ENCODE assay signal across 28 cellular contexts in genomic region chr12:47947273-47947672, GRCh38. TPM values are rescaled to one million over a fixed set of nuclear protein-coding genes. Genes with fewer than 3 reads are reported as not detected.
DNase-seq lines count a peak whose midpoint lies in the region; ATAC-seq, FAIRE-seq and TF ChIP-seq lines count a peak whose summit lies in the region.
"Had no signal": no experiment of that assay in that cellular context is flagged by ENCODE, and none has a peak within 500 bp of the region (broad histone marks: within the 10 kb centered on the region; RNA-seq: fewer than 3 reads in every experiment).

No MANE protein-coding gene starts in this region.

- H3K36me3 Mint-ChIP-seq in Calu3 (ENCODE audit: insufficient read depth, unreplicated experiment): no peaks in the 10 kb centered on the region
- H3K36me3 Mint-ChIP-seq: activated naive CD8-positive, alpha-beta T cell; naive thymus-derived CD4-positive, alpha-beta T cell had no signal

- no peak overlapping the region for H3K4ac ChIP-seq in trophoblast cell (ENCODE audit: low read depth, low read length)

- ATAC-seq in GM21367 (IDR thresholded peaks at IDR 0.05; ENCODE audit: unreplicated experiment): no peak
- ATAC-seq: activated T-helper 17 cell treated with anti-CD3 and anti-CD28 coated beads, Interleukin-2, amount 50 U/mL, for 72 hours had no signal

- no TSS peak for BruUV-seq in Calu3 (replicated peaks; lab: Mats Ljungman, UMichigan)

- H3K4me1 Mint-ChIP-seq in Calu3 (ENCODE audit: low read depth, unreplicated experiment): peaks cover 8% of the 10 kb centered on the region
- H3K4me1 Mint-ChIP-seq: activated T-helper 17 cell treated with anti-CD3 and anti-CD28 coated beads, Interleukin-2, amount 50 U/mL, for 72 hours had no signal

- H4K12ac ChIP-seq in trophoblast cell (ENCODE audit: low read depth, low read length): no peak overlapping the region

- no peaks in the 10 kb centered on the region for H4K20me1 ChIP-seq in keratinocyte (ENCODE audit: control insufficient read depth, extremely low read depth, insufficient read depth, low read length)

- no peak for TF ChIP-seq CTCF in C4-2B (conservative IDR thresholded peaks at IDR 0.05)
- no peak for TF ChIP-seq CTCF in astrocyte of the spinal cord (IDR thresholded peaks at IDR 0.05; ENCODE audit: low read depth, low read length)
- TF ChIP-seq CTCF in keratinocyte (optimal IDR thresholded peaks at IDR 0.05 in 1 of 3, IDR thresholded peaks at IDR 0.05 in 1 of 3, conservative IDR thresholded peaks at IDR 0.05 in 1 of 3; ENCODE audit: extremely low read depth in 1 of 3, insufficient read depth in 2 of 3, low read length in 3 of 3): no peak
- TF ChIP-seq CTCF in Calu3 (IDR thresholded peaks at IDR 0.05; ENCODE audit: unreplicated experiment): no peak

- DNase-seq in astrocyte of the spinal cord (ENCODE audit: low read depth, low spot score) (peak; percentile 15), keratinocyte (ENCODE audit: low read depth, low spot score) (no peak), trophoblast cell (no peak), Calu3 (no peak), T1000 (lab: John Stamatoyannopoulos, UW) (no peak)
- DNase-seq in stimulated activated CD4-positive, alpha-beta T cell treated with anti-CD3 and anti-CD28 coated beads, Interleukin-1b, Interleukin-23, amount 100 ng/mL, for 48 hours: no peak
- DNase-seq: activated CD4-positive, alpha-beta memory T cell treated with anti-CD3 and anti-CD28 coated beads, Interleukin-2, amount 10 ng/mL, durations not matched to agents 7 days and 5 days; activated CD4-positive, CD25-positive, alpha-beta regulatory T cell treated with anti-CD3 and anti-CD28 coated beads, Interleukin-2, amount 50 U/mL, for 72 hours; aorta; CD4-positive, alpha-beta T cell; left ventricle myocardium inferior; naive thymus-derived CD4-positive, alpha-beta T cell; NCI-H1092; NCI-H1694 treated with DMSO at 0.1 percent for 48 hours; NCI-H2171 treated with DMSO at 0.1 percent for 48 hours; NCI-H69; retina; RPMI8226; stimulated activated naive CD4-positive, alpha-beta T cell; uterus had no signal

- no peak overlapping the region for H3K18ac ChIP-seq in trophoblast cell (ENCODE audit: low read length)

- no peaks in the 10 kb centered on the region for H3K9me3 Mint-ChIP-seq in Calu3 (ENCODE audit: low read depth, unreplicated experiment)
- H3K9me3 Mint-ChIP-seq: activated CD4-positive, alpha-beta memory T cell treated with anti-CD3 and anti-CD28 coated beads, Interleukin-2, amount 10 ng/mL, durations not matched to agents 7 days and 5 days; activated T-helper 17 cell treated with anti-CD3 and anti-CD28 coated beads, Interleukin-2, amount 50 U/mL, for 72 hours; CD4-positive, alpha-beta T cell; naive thymus-derived CD4-positive, alpha-beta T cell had no signal

- peaks cover 18% of the 10 kb centered on the region for H3K79me1 ChIP-seq in trophoblast cell (ENCODE audit: low read length)

- H3K79me2 ChIP-seq in keratinocyte (ENCODE audit: control insufficient read depth, insufficient read depth, low read length) (no peaks in the 10 kb centered on the region), trophoblast cell (ENCODE audit: control insufficient read depth, insufficient read depth, low read length, poor library complexity) (peaks cover 2% of the 10 kb centered on the region)

- H3K27me3 Mint-ChIP-seq in Calu3 (ENCODE audit: unreplicated experiment): peaks cover 25% of the 10 kb centered on the region
- H3K27me3 Mint-ChIP-seq: activated naive CD8-positive, alpha-beta T cell had no signal

- no peaks in the 10 kb centered on the region for H3K27me3 ChIP-seq in keratinocyte (ENCODE audit: control insufficient read depth, extremely low read depth, insufficient read depth, low read length)
- H3K27me3 ChIP-seq in trophoblast cell (ENCODE audit: insufficient read depth, low read length): no peaks in the 10 kb centered on the region
- H3K27me3 ChIP-seq: ovary, uterus had no signal

- dilution Hi-C loops in keratinocyte (cut with MboI; ENCODE audit: extremely low pct_ligation_motif_present, low sequenced_read_pairs): no loop called here

- no peak overlapping the region for H2BK5ac ChIP-seq in trophoblast cell (ENCODE audit: low read depth, low read length, poor library complexity)

- H2AK5ac ChIP-seq in trophoblast cell (ENCODE audit: low read length): no peak overlapping the region

- intact Hi-C loops in Calu3 (cut with micrococcal nuclease; ENCODE audit: unreplicated experiment): no loop called here

- no peak overlapping the region for H3K14ac ChIP-seq in trophoblast cell (ENCODE audit: low read length)

- H3K27ac Mint-ChIP-seq in Calu3 (ENCODE audit: unreplicated experiment): no peak overlapping the region
- H3K27ac Mint-ChIP-seq: activated CD4-positive, alpha-beta memory T cell treated with anti-CD3 and anti-CD28 coated beads, Interleukin-2, amount 10 ng/mL, durations not matched to agents 7 days and 5 days; activated naive CD8-positive, alpha-beta T cell; CD4-positive, alpha-beta T cell had no signal

- H3K9me3 ChIP-seq in keratinocyte (ENCODE audit: control insufficient read depth, low read depth, low read length): no peaks in the 10 kb centered on the region
- peaks cover 5% of the 10 kb centered on the region for H3K9me3 ChIP-seq in trophoblast cell (ENCODE audit: insufficient read depth, low read depth, low read length)
- H3K9me3 ChIP-seq: left ventricle myocardium inferior, ovary, uterus had no signal

- in situ Hi-C loops in astrocyte of the spinal cord (cut with HindIII; ENCODE audit: low sequenced_read_pairs): no loop called here

- CTCF ChIA-PET in Calu3 (lab: Charles Lee): interaction anchor here (1.5 kb wide), 1 partner anchor 42 kb away, joined by 7 read pairs; the partner anchor contains the start of gene VDR

- no CpG with 5 or more reads among the region's 11 CpGs for WGBS in trophoblast cell (ENCODE audit: extremely low coverage, insufficient coverage, insufficient read length)

- H3K4me1 ChIP-seq in keratinocyte (ENCODE audit: control insufficient read depth, extremely low read depth, insufficient read depth, low read length): peaks cover 71% of the 10 kb centered on the region
- peaks cover 22 to 34% of the 10 kb centered on the region in 2 experiments for H3K4me1 ChIP-seq in trophoblast cell (ENCODE audit: control insufficient read depth in 1 of 2, insufficient read depth in 2 of 2, low read length in 2 of 2)
- H3K4me1 ChIP-seq: uterus had no signal

- H3K4me3 ChIP-seq in astrocyte of the spinal cord (ENCODE audit: low read depth, low read length) (no peak overlapping the region), keratinocyte (ENCODE audit: control insufficient read depth in 2 of 3, extremely low read depth in 1 of 3, insufficient read depth in 2 of 3, low read depth in 1 of 3, low read length in 3 of 3) (no peak overlapping the region), trophoblast cell (ENCODE audit: low read depth, low read length) (no peak overlapping the region)
- H3K4me3 ChIP-seq: left ventricle myocardium inferior, ovary, uterus had no signal

- no peak overlapping the region for H3K23ac ChIP-seq in trophoblast cell (ENCODE audit: low read length)

- H4K91ac ChIP-seq in trophoblast cell (ENCODE audit: low read depth, low read length): peak overlapping the region; percentile 25

- H2BK12ac ChIP-seq in trophoblast cell (ENCODE audit: low read length): peak overlapping the region; percentile 25

- no peaks in the 10 kb centered on the region for H3K9me1 ChIP-seq in keratinocyte (ENCODE audit: control insufficient read depth, extremely low read depth, insufficient read depth, low read length)

- H3K27ac ChIP-seq in C4-2B (peak overlapping the region; percentile 55; the same call in 1 of the 2 replicates), keratinocyte (ENCODE audit: control insufficient read depth, insufficient read depth, low read length) (peak overlapping the region; percentile 45), trophoblast cell (ENCODE audit: low read depth, low read length) (no peak overlapping the region)
- H3K27ac ChIP-seq: left ventricle myocardium inferior, ovary, uterus had no signal

- H3K36me3 ChIP-seq in keratinocyte (ENCODE audit: control insufficient read depth in 2 of 2, extremely low read depth in 1 of 2, insufficient read depth in 2 of 2, low read length in 2 of 2) (no peaks in the 10 kb centered on the region), trophoblast cell (ENCODE audit: control insufficient read depth in 1 of 2, insufficient read depth in 2 of 2, low read length in 2 of 2) (no peaks in the 10 kb centered on the region)
- H3K36me3 ChIP-seq: left ventricle myocardium inferior, ovary, uterus had no signal

- no peak overlapping the region for H3K4me3 Mint-ChIP-seq in Calu3 (ENCODE audit: low read depth, unreplicated experiment)
- H3K4me3 Mint-ChIP-seq: activated CD4-positive, alpha-beta memory T cell treated with anti-CD3 and anti-CD28 coated beads, Interleukin-2, amount 10 ng/mL, durations not matched to agents 7 days and 5 days; activated naive CD8-positive, alpha-beta T cell; activated T-helper 17 cell treated with anti-CD3 and anti-CD28 coated beads, Interleukin-2, amount 50 U/mL, for 72 hours; CD4-positive, alpha-beta T cell; naive thymus-derived CD4-positive, alpha-beta T cell had no signal

- H3K4me2 ChIP-seq in keratinocyte (ENCODE audit: control insufficient read depth, extremely low read depth, insufficient read depth, low read depth, low read length) (peak overlapping the region; percentile 58), trophoblast cell (ENCODE audit: low read length) (no peak overlapping the region)

- no peak for FAIRE-seq in keratinocyte (lab: Jason Lieb, UNC)
- FAIRE-seq: A204.1 had no signal

- peak overlapping the region; percentile 56 for H2AFZ ChIP-seq in keratinocyte (ENCODE audit: control insufficient read depth, low read length)
- no peak overlapping the region for H2AFZ ChIP-seq in trophoblast cell (ENCODE audit: insufficient read depth, low read length, poor library complexity)

- H2BK120ac ChIP-seq in trophoblast cell (ENCODE audit: insufficient read depth, low read length, poor library complexity): no peak overlapping the region

- peak overlapping the region; percentile 61 for H3K9ac ChIP-seq in keratinocyte (ENCODE audit: control insufficient read depth, extremely low read depth, insufficient read depth, low read length)
- no peak overlapping the region for H3K9ac ChIP-seq in trophoblast cell (ENCODE audit: low read length)

- no peak overlapping the region for H4K8ac ChIP-seq in trophoblast cell (ENCODE audit: low read depth, low read length)

RNA-seq across cellular contexts. Expression of gene TMEM106C, which starts 16.1 kb away (rescaled TPM):
- polyA plus RNA-seq in keratinocyte: 123 to 134 TPM (median 126 TPM) in 3 replicates
- 39.0 TPM for polyA plus RNA-seq in keratinocyte (2011; ENCODE audit: low read depth)
- polyA plus RNA-seq in keratinocyte (2011; cell fraction: cytosol; rRNA removed): 86.1 and 122 TPM in 2 replicates
- polyA plus RNA-seq in keratinocyte (2011; cell fraction: nucleus; rRNA removed): 53.1 and 56.5 TPM in 2 replicates
- 60.1 and 82.3 TPM in 2 replicates for polyA plus RNA-seq in keratinocyte (2012; ENCODE audit: low replicate concordance)
- polyA minus RNA-seq in keratinocyte: 126 to 160 TPM (median 136 TPM) in 3 replicates
- 49.3 TPM for polyA minus RNA-seq in keratinocyte (2011; cell fraction: cytosol; rRNA and poly(A)+ RNA removed)
- polyA minus RNA-seq in keratinocyte (2011; cell fraction: nucleus; rRNA and poly(A)+ RNA removed): 16.1 and 23.8 TPM in 2 replicates
- 56.8 and 62.0 TPM in 2 replicates for polyA plus RNA-seq in trophoblast cell (2013)
- 67.2 and 77.3 TPM in 2 replicates for total RNA-seq in Calu3 (2022)

RNA-seq across cellular contexts. Expression of gene VDR, which starts 42.5 kb away (rescaled TPM):
- 29.0 to 94.7 TPM (median 43.3 TPM) in 3 replicates for polyA plus RNA-seq in keratinocyte
- 10.2 TPM for polyA plus RNA-seq in keratinocyte (2011; ENCODE audit: low read depth)
- 46.2 and 48.7 TPM in 2 replicates for polyA plus RNA-seq in keratinocyte (2011; cell fraction: cytosol; rRNA removed)
- polyA plus RNA-seq in keratinocyte (2011; cell fraction: nucleus; rRNA removed): 69.6 and 86.5 TPM in 2 replicates
- 19.7 and 55.7 TPM in 2 replicates for polyA plus RNA-seq in keratinocyte (2012; ENCODE audit: low replicate concordance)
- 39.0 to 158 TPM (median 72.7 TPM) in 3 replicates for polyA minus RNA-seq in keratinocyte
- 38.6 TPM for polyA minus RNA-seq in keratinocyte (2011; cell fraction: cytosol; rRNA and poly(A)+ RNA removed)
- polyA minus RNA-seq in keratinocyte (2011; cell fraction: nucleus; rRNA and poly(A)+ RNA removed): 39.1 and 52.8 TPM in 2 replicates
- polyA plus RNA-seq in trophoblast cell (2013): 0.56 and 0.60 TPM in 2 replicates
- 10.1 and 12.5 TPM in 2 replicates for total RNA-seq in Calu3 (2022)
- total RNA-seq: temporal lobe had no signal

RNA-seq across cellular contexts. Expression of gene COL2A1, which starts 57.0 kb away (rescaled TPM):
- 0.03 TPM in 1 of 3 replicates, not detected in the others for polyA plus RNA-seq in keratinocyte
- polyA plus RNA-seq in keratinocyte (2011; ENCODE audit: low read depth): not detected
- 0.01 and 0.03 TPM in 2 replicates for polyA plus RNA-seq in keratinocyte (2011; cell fraction: cytosol; rRNA removed)
- polyA plus RNA-seq in keratinocyte (2011; cell fraction: nucleus; rRNA removed): 0.03 TPM in 1 of 2 replicates, not detected in the other
- 0.06 TPM in 2 replicates for polyA plus RNA-seq in keratinocyte (2012; ENCODE audit: low replicate concordance)
- polyA minus RNA-seq in keratinocyte: 0.10 to 0.56 TPM in 2 of 3 replicates, not detected in the other
- polyA minus RNA-seq in keratinocyte (2011; cell fraction: cytosol; rRNA and poly(A)+ RNA removed): not detected
- polyA minus RNA-seq in keratinocyte (2011; cell fraction: nucleus; rRNA and poly(A)+ RNA removed): not detected in 2 replicates
- polyA plus RNA-seq in trophoblast cell (2013): 72.0 and 81.5 TPM in 2 replicates
- 0.50 TPM in 1 of 2 replicates, not detected in the other for total RNA-seq in Calu3 (2022)
- total RNA-seq: activated CD4-positive, alpha-beta memory T cell treated with anti-CD3 and anti-CD28 coated beads, Interleukin-2, amount 10 ng/mL, durations not matched to agents 7 days and 5 days; activated T-helper 17 cell treated with anti-CD3 and anti-CD28 coated beads, Interleukin-2, amount 50 U/mL, for 72 hours; aorta; CD4-positive, alpha-beta T cell; left ventricle myocardium inferior; naive thymus-derived CD4-positive, alpha-beta T cell; T-helper 1 cell treated with Interleukin-12 subunit alpha and Interleukin-12 subunit beta and Interleukin-4 antibody, amounts not matched to agents 30 ng/mL and 1 ng/mL, for 36 hours had no signal
- polyA plus RNA-seq: aorta; naive thymus-derived CD4-positive, alpha-beta T cell had no signal
